In genomic region chr1:45136984-45137383, GRCh38 we compare ENCODE assay signal across 7 cellular contexts.
"Had no signal": no experiment of that assay in that cellular context is flagged by ENCODE, and none has a peak within 500 bp of the region (broad histone marks: within the 10 kb centered on the region; RNA-seq: fewer than 3 reads in every experiment).

No MANE protein-coding gene starts in this region.

- H3K4me3 ChIP-seq: GM12878 had no signal

- FAIRE-seq: G401.6, GM12878, GM12891, GM12892, GM18507 had no signal

- DNase-seq: GDM1, GF-D8 had no signal

- ATAC-seq: GM12878 had no signal
